8 cellular contexts compared by ENCODE assay signal in genomic region chr7:154913645-154914579, GRCh38.
DNase-seq lines count a peak whose midpoint lies in the region; ATAC-seq and TF ChIP-seq lines count a peak whose summit lies in the region.

No MANE protein-coding gene starts in this region.

- H3K27me3 Mint-ChIP-seq in activated naive CD8-positive, alpha-beta T cell treated with anti-CD3 and anti-CD28 coated beads, Interleukin-2, amount 10 ng/mL, durations not matched to agents 7 days and 5 days, result peaks cover 14% of the 10 kb centered on the region

- H2AFZ ChIP-seq in SU-DHL-6 (ENCODE audit: low read depth, low read length, severe bottlenecking), result no peak overlapping the region

- H3K27ac ChIP-seq in SU-DHL-6 (ENCODE audit: low read depth, low read length) (no peak overlapping the region), transverse colon (no peak overlapping the region)

- no peaks in the 10 kb centered on the region for H3F3A ChIP-seq in SU-DHL-6 (ENCODE audit: insufficient read depth)

- peaks cover 6% of the 10 kb centered on the region for H3K4me1 Mint-ChIP-seq in activated naive CD8-positive, alpha-beta T cell treated with anti-CD3 and anti-CD28 coated beads, Interleukin-2, amount 10 ng/mL, durations not matched to agents 7 days and 5 days

- intact Hi-C loops in cardiac septum (cut with DNase I) (no loop called here), transverse colon (cut with DNase I; ENCODE audit: low total_unique reads) (no loop called here)

- no peak for TF ChIP-seq EP300 in transverse colon (IDR thresholded peaks at IDR 0.05; ENCODE audit: low read depth)

- H3K4me3 ChIP-seq in GM06990 (replicated peaks; ENCODE audit: low read depth, low read length) (no peak overlapping the region), SU-DHL-6 (ENCODE audit: insufficient read depth, low read length, poor library complexity, severe bottlenecking) (no peak overlapping the region), transverse colon (peak overlapping the region in 3 of 4 donors; percentile 2 to 42 (median 18))

- TF ChIP-seq POLR2A in transverse colon (IDR thresholded peaks at IDR 0.05), result no peak

- DNase-seq in GM06990 (ENCODE audit: extremely low read depth, insufficient read length) (peak; percentile 60), H4 (ENCODE audit: low spot score) (peak; percentile 40), Kasumi-1 (lab: John Stamatoyannopoulos, UW) (peak; percentile 32 to 55), cardiac septum (ENCODE audit: low spot score) (peak; percentile 94), pons (ENCODE audit: low spot score) (peak; percentile 77), transverse colon (peak; percentile 89)
- peak; percentile 91 for DNase-seq in activated naive CD8-positive, alpha-beta T cell treated with anti-CD3 and anti-CD28 coated beads, Interleukin-2, amount 10 ng/mL, durations not matched to agents 7 days and 5 days

- TF ChIP-seq CTCF in GM06990 (IDR thresholded peaks at IDR 0.05; ENCODE audit: insufficient read depth, low read length, poor library complexity, severe bottlenecking) (peak; percentile 94), SU-DHL-6 (IDR thresholded peaks at IDR 0.05; ENCODE audit: insufficient read depth, low read length, poor library complexity, severe bottlenecking) (peak; percentile 89), transverse colon (IDR thresholded peaks at IDR 0.05) (peak; percentile 80 to 92 (median 86))

- no peaks in the 10 kb centered on the region for H3K9me2 ChIP-seq in SU-DHL-6 (replicated peaks; ENCODE audit: insufficient read depth, low read length)

- H3K4me3 Mint-ChIP-seq in activated naive CD8-positive, alpha-beta T cell treated with anti-CD3 and anti-CD28 coated beads, Interleukin-2, amount 10 ng/mL, durations not matched to agents 7 days and 5 days, result peak overlapping the region; percentile 75

- H3K79me2 ChIP-seq in SU-DHL-6 (ENCODE audit: insufficient read depth, low read length), result no peaks in the 10 kb centered on the region

- H3K4me1 ChIP-seq in transverse colon, result peaks cover 0 to 8% (median 3%) of the 10 kb centered on the region in 4 donors

- no peak overlapping the region for H3K4me2 ChIP-seq in SU-DHL-6 (ENCODE audit: low read depth, low read length, poor library complexity, severe bottlenecking)

- H3K9me3 ChIP-seq in SU-DHL-6 (ENCODE audit: insufficient read depth, low read length), result no peaks in the 10 kb centered on the region
- H3K9me3 ChIP-seq in transverse colon, result no peaks in the 10 kb centered on the region

- no peak overlapping the region for H3K9ac ChIP-seq in SU-DHL-6 (ENCODE audit: low read length)

- peaks cover 5% of the 10 kb centered on the region for H3K9me3 Mint-ChIP-seq in activated naive CD8-positive, alpha-beta T cell treated with anti-CD3 and anti-CD28 coated beads, Interleukin-2, amount 10 ng/mL, durations not matched to agents 7 days and 5 days

- H4K20me1 ChIP-seq in SU-DHL-6 (ENCODE audit: low read depth, low read length), result no peaks in the 10 kb centered on the region

- no peaks in the 10 kb centered on the region for H3K36me3 ChIP-seq in GM06990 (ENCODE audit: control insufficient read depth, insufficient read depth, low read length)
- no peaks in the 10 kb centered on the region for H3K36me3 ChIP-seq in SU-DHL-6 (ENCODE audit: low read length)
- H3K36me3 ChIP-seq in transverse colon, result no peaks in the 10 kb centered on the region

- in situ Hi-C loops in transverse colon (cut with MboI; ENCODE audit: low pct_ligation_motif_present in 1 of 4, low pct_unique_long_range_greater_than_20kb in 1 of 4, low sequenced_read_pairs in 3 of 4), result loop anchor here in 2 of 4 donors (25.0 kb wide), 2 partner anchors 273 to 448 kb away; no protein-coding TSS in a partner anchor

- POLR2A ChIA-PET in activated naive CD8-positive, alpha-beta T cell treated with anti-CD3 and anti-CD28 coated beads, Interleukin-2, amount 10 ng/mL, durations not matched to agents 7 days and 5 days (lab: Charles Lee), result no interaction called here

- WGBS in transverse colon (ENCODE audit: low coverage in 1 of 2), 2 donors, result 41% methylated on average over 49 of the region's 56 CpGs; no CpG with 5 or more reads in 1 of the 2 donors

- H3K27ac Mint-ChIP-seq in activated naive CD8-positive, alpha-beta T cell treated with anti-CD3 and anti-CD28 coated beads, Interleukin-2, amount 10 ng/mL, durations not matched to agents 7 days and 5 days, result peak overlapping the region; percentile 61

- ATAC-seq in activated naive CD8-positive, alpha-beta T cell treated with anti-CD3 and anti-CD28 coated beads, Interleukin-2, amount 10 ng/mL, durations not matched to agents 7 days and 5 days (ENCODE audit: low read depth), result peak; percentile 97

- H3K36me3 Mint-ChIP-seq in activated naive CD8-positive, alpha-beta T cell treated with anti-CD3 and anti-CD28 coated beads, Interleukin-2, amount 10 ng/mL, durations not matched to agents 7 days and 5 days, result peaks cover 2% of the 10 kb centered on the region

- H3K27me3 ChIP-seq in GM06990 (replicated peaks; ENCODE audit: control insufficient read depth, insufficient read depth, low read length) (no peaks in the 10 kb centered on the region; the same call in 1 of the 2 replicates), SU-DHL-6 (ENCODE audit: low read length) (no peaks in the 10 kb centered on the region), transverse colon (peaks cover 25% of the 10 kb centered on the region)

Comparison
In these comparisons a context has a peak if more than half of its experiments do, and no peak if none do; other contexts are left out.
1. DNase-seq: peak in every context shown above with its lines; median percentile 94 in cardiac septum; 91 in activated naive CD8-positive, alpha-beta T cell treated with anti-CD3 and anti-CD28 coated beads, Interleukin-2, amount 10 ng/mL, durations not matched to agents 7 days and 5 days; 89 in transverse colon; 77 in pons; 60 in GM06990; 44 in Kasumi-1; 40 in H4.
2. H3K4me3 ChIP-seq: peak in transverse colon (3 of 4); none in GM06990 (single experiment) and SU-DHL-6 (single experiment).
3. Peak in every context shown above with its lines, with median percentiles within 50 percentile points of each other: CTCF ChIP-seq.